14 cellular contexts compared by ENCODE assay signal in the genomic region with DNA sequence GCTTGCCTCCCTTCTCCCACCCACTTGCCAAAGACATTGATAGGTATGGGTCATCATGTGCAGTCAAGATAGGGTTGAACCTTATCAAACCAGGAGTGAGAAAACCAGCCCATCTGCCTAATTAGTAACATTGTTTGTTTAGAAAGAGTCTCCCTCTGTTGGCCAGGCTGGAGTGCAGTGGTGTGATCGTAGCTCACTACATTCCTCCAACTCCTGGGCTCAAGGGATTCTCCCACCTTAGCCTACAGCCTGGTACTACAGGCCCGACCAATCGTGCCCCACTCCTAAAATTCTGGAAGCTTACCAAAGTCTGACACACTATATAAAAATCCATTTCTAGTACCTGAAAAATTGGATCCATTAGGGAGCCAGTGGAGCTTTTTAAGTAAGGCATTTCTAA. TPM values are rescaled to one million over a fixed set of nuclear protein-coding genes. Genes with fewer than 3 reads are reported as not detected.
DNase-seq lines count a peak whose midpoint lies in the region; ATAC-seq and TF ChIP-seq lines count a peak whose summit lies in the region.
"Had no signal": no experiment of that assay in that cellular context is flagged by ENCODE, and none has a peak within 500 bp of the region (broad histone marks: within the 10 kb centered on the region; RNA-seq: fewer than 3 reads in every experiment).

No MANE protein-coding gene starts in this region.

- TF ChIP-seq CTCF in MCF 10A (IDR thresholded peaks at IDR 0.05; ENCODE audit: unreplicated experiment) = peak; percentile 32
- TF ChIP-seq CTCF in breast epithelium (IDR thresholded peaks at IDR 0.05) = no peak
- TF ChIP-seq CTCF in OCI-LY1 (IDR thresholded peaks at IDR 0.05; ENCODE audit: low read length) = peak; percentile 35; the same call in 1 of the 2 replicates
- peak; percentile 62 for TF ChIP-seq CTCF in epithelial cell of proximal tubule (conservative IDR thresholded peaks at IDR 0.05; ENCODE audit: low read depth, low read length)
- peak; percentile 19 for TF ChIP-seq CTCF in upper lobe of right lung (IDR thresholded peaks at IDR 0.05)

- H3K79me2 ChIP-seq in OCI-LY1 (ENCODE audit: insufficient read depth, low read length) = peaks cover 2% of the 10 kb centered on the region

- no peaks in the 10 kb centered on the region for H3K9me2 ChIP-seq in OCI-LY1 (ENCODE audit: low read depth, low read length)

- H3K4me1 ChIP-seq in breast epithelium = no peaks in the 10 kb centered on the region
- peaks cover 10% of the 10 kb centered on the region for H3K4me1 ChIP-seq in OCI-LY1 (ENCODE audit: insufficient read depth, low read length, severe bottlenecking)
- peaks cover 25% of the 10 kb centered on the region for H3K4me1 ChIP-seq in upper lobe of right lung
- H3K4me1 ChIP-seq: prostate gland had no signal

- no peak overlapping the region for H3K27ac Mint-ChIP-seq in MCF 10A (ENCODE audit: low read depth, unreplicated experiment)

- DNase-seq in MCF 10A (ENCODE audit: unreplicated experiment) (peak; percentile 46), breast epithelium (ENCODE audit: low spot score in 2 of 2) (no peak), epithelial cell of proximal tubule (ENCODE audit: low read depth) (no peak), upper lobe of right lung (no peak), NOMO-1 treated with dmso at 0.1 percent for 144 hours (lab: John Stamatoyannopoulos, UW; ENCODE audit: unreplicated experiment) (no peak), NOMO-1 treated with DMSO at 0.1 percent for 48 hours (lab: John Stamatoyannopoulos, UW; ENCODE audit: unreplicated experiment) (no peak), GOT3 (lab: John Stamatoyannopoulos, UW) (no peak)
- DNase-seq: amniotic stem cell, NCI-H1436 had no signal

- H3K27me3 ChIP-seq in breast epithelium (no peaks in the 10 kb centered on the region), OCI-LY1 (ENCODE audit: insufficient read depth, low read length) (no peaks in the 10 kb centered on the region), upper lobe of right lung (no peaks in the 10 kb centered on the region)
- H3K27me3 ChIP-seq: BLaER1 treated with 17β-estradiol and CSF1 and Interleukin-3, amounts not matched to agents 10 nM and 100 nM; vagina had no signal

- H2AFZ ChIP-seq in OCI-LY1 (ENCODE audit: low read length) = no peak overlapping the region

- H3K27me3 Mint-ChIP-seq in MCF 10A (ENCODE audit: insufficient read depth, unreplicated experiment) = no peaks in the 10 kb centered on the region

- TF ChIP-seq POLR2A in breast epithelium (IDR thresholded peaks at IDR 0.05) = no peak

- no peak for ATAC-seq in upper lobe of right lung

- H3K27ac ChIP-seq in breast epithelium (no peak overlapping the region), OCI-LY1 (ENCODE audit: low read depth, low read length, poor library complexity, severe bottlenecking) (no peak overlapping the region), upper lobe of right lung (no peak overlapping the region)
- H3K27ac ChIP-seq: BLaER1 treated with 17β-estradiol and CSF1 and Interleukin-3, amounts not matched to agents 10 nM and 100 nM; prostate gland; SK-N-MC; vagina had no signal

- H3K9me3 Mint-ChIP-seq in MCF 10A (ENCODE audit: unreplicated experiment) = no peaks in the 10 kb centered on the region

- H3F3A ChIP-seq in OCI-LY1 (ENCODE audit: insufficient read depth, low read length) = no peaks in the 10 kb centered on the region

- H3K9ac ChIP-seq in OCI-LY1 (ENCODE audit: low read length) = no peak overlapping the region
- H3K9ac ChIP-seq: BLaER1 treated with 17β-estradiol and CSF1 and Interleukin-3, amounts not matched to agents 10 nM and 100 nM had no signal

- H4K20me1 ChIP-seq in OCI-LY1 (ENCODE audit: insufficient read depth, low read length) = no peaks in the 10 kb centered on the region
- H4K20me1 ChIP-seq: BLaER1 treated with 17β-estradiol and CSF1 and Interleukin-3, amounts not matched to agents 10 nM and 100 nM had no signal

- H3K4me1 Mint-ChIP-seq in MCF 10A (ENCODE audit: insufficient read depth, unreplicated experiment) = peaks cover 13% of the 10 kb centered on the region

- BruUV-seq in MCF 10A (replicated peaks; lab: Mats Ljungman, UMichigan) = no TSS peak

- H3K36me3 Mint-ChIP-seq in MCF 10A (ENCODE audit: insufficient read depth, unreplicated experiment) = peaks cover 6% of the 10 kb centered on the region

- CTCF ChIA-PET in MCF 10A (lab: Yijun Ruan, JAX) = interaction anchor here (0.6 to 1.4 kb wide), 8 partner anchors 10 to 187 kb away, joined by 3 to 7 read pairs (median 4); no protein-coding TSS in a partner anchor

- H3K4me3 ChIP-seq in breast epithelium (no peak overlapping the region), OCI-LY1 (ENCODE audit: low read depth, low read length, poor library complexity, severe bottlenecking) (no peak overlapping the region), epithelial cell of proximal tubule (ENCODE audit: low read depth, low read length) (no peak overlapping the region), upper lobe of right lung (no peak overlapping the region)
- H3K4me3 ChIP-seq: BLaER1 treated with 17β-estradiol and CSF1 and Interleukin-3, amounts not matched to agents 10 nM and 100 nM; prostate gland; SK-N-MC; vagina had no signal

- H3K9me3 ChIP-seq in breast epithelium (no peaks in the 10 kb centered on the region), OCI-LY1 (ENCODE audit: low read length) (no peaks in the 10 kb centered on the region), upper lobe of right lung (no peaks in the 10 kb centered on the region)
- H3K9me3 ChIP-seq: BLaER1 treated with 17β-estradiol and CSF1 and Interleukin-3, amounts not matched to agents 10 nM and 100 nM; prostate gland; vagina had no signal

- no peak overlapping the region for H3K4me2 ChIP-seq in OCI-LY1 (ENCODE audit: low read length)

- POLR2A ChIA-PET in MCF 10A (lab: Yijun Ruan, JAX) = interaction anchor here (0.7 to 0.9 kb wide), 3 partner anchors 10 to 58 kb away, joined by 3 to 4 read pairs (median 3); no protein-coding TSS in a partner anchor

- no peaks in the 10 kb centered on the region for H3K36me3 ChIP-seq in breast epithelium
- H3K36me3 ChIP-seq in OCI-LY1 (ENCODE audit: insufficient read depth, low read length) = no peaks in the 10 kb centered on the region; the same call in 1 of the 2 replicates
- no peaks in the 10 kb centered on the region for H3K36me3 ChIP-seq in upper lobe of right lung
- H3K36me3 ChIP-seq: BLaER1 treated with 17β-estradiol and CSF1 and Interleukin-3, amounts not matched to agents 10 nM and 100 nM; prostate gland; vagina had no signal

- no peak overlapping the region for H3K4me3 Mint-ChIP-seq in MCF 10A (ENCODE audit: unreplicated experiment)

- intact Hi-C loops in MCF 10A (cut with micrococcal nuclease) (no loop called here), breast epithelium (cut with DNase I; ENCODE audit: low total_unique reads) (no loop called here), upper lobe of right lung (cut with DNase I) (no loop called here)

RNA-seq across cellular contexts. Expression of a gene that starts 4.5 kb away (rescaled TPM):
- total RNA-seq in MCF 10A (2022) (3.9 and 5.6 TPM in 2 replicates), breast epithelium (10 to 100 TPM in 2 of 3 donors, 1 to 10 TPM in 1; 7.9 to 13.2 (median 10.2) TPM), epithelial cell of proximal tubule (1.5 and 3.0 TPM in 2 replicates), upper lobe of right lung (8.1 TPM)

RNA-seq across cellular contexts. Expression of a gene that starts 4.7 kb away (rescaled TPM):
- total RNA-seq in MCF 10A (2022) (42.7 and 46.4 TPM in 2 replicates), breast epithelium (10 to 100 TPM; 14.7 to 29.7 (median 25.2) TPM), epithelial cell of proximal tubule (15.2 and 26.9 TPM in 2 replicates), upper lobe of right lung (30.1 TPM)

RNA-seq across cellular contexts. Expression of a gene that starts 43.5 kb away (rescaled TPM):
- total RNA-seq in MCF 10A (2022) (125 and 126 TPM in 2 replicates), breast epithelium (100 to 1,000 TPM; 108 to 127 (median 123) TPM), epithelial cell of proximal tubule (197 and 206 TPM in 2 replicates), upper lobe of right lung (78.4 TPM)

Comparison
In these comparisons a context has a peak if more than half of its experiments do, and no peak if none do; other contexts are left out.
1. CTCF ChIP-seq: peak in MCF 10A (single experiment), OCI-LY1 (single experiment), epithelial cell of proximal tubule (single experiment) and upper lobe of right lung (single experiment); none in breast epithelium (0 of 3).